In genomic region chr15:70451861-70452653, GRCh38 we compare ENCODE assay signal across 11 cellular contexts.
DNase-seq lines count a peak whose midpoint lies in the region; ATAC-seq and TF ChIP-seq lines count a peak whose summit lies in the region.
"Had no signal": no experiment of that assay in that cellular context is flagged by ENCODE, and none has a peak within 500 bp of the region (broad histone marks: within the 10 kb centered on the region; RNA-seq: fewer than 3 reads in every experiment).

No MANE protein-coding gene starts in this region.

- H3K4me1 ChIP-seq in GM23338 (ENCODE audit: insufficient read depth): peaks cover 21% of the 10 kb centered on the region
- peaks cover 14% of the 10 kb centered on the region for H3K4me1 ChIP-seq in NT2/D1 (ENCODE audit: insufficient read depth, insufficient read length)
- peaks cover 0 to 14% of the 10 kb centered on the region in 2 donors for H3K4me1 ChIP-seq in neuronal stem cell (ENCODE audit: control insufficient read depth in 2 of 2, insufficient read depth in 1 of 2, low read depth in 1 of 2, low read length in 2 of 2)

- H3K4me2 ChIP-seq in GM23338 (peak overlapping the region; percentile 74), neuronal stem cell (ENCODE audit: insufficient read depth, low read length, poor library complexity, severe bottlenecking) (no peak overlapping the region)

- CTCF ChIA-PET in activated naive CD4-positive, alpha-beta T cell treated with anti-CD3 and anti-CD28 coated beads, Interleukin-2, amount 10 ng/mL, durations not matched to agents 7 days and 5 days (lab: Charles Lee): interaction anchor here (1.0 to 2.8 kb wide), 3 partner anchors 15 to 976 kb away, joined by 4 to 13 read pairs (median 4); no protein-coding TSS in a partner anchor

- no peak overlapping the region for H3K4ac ChIP-seq in neuronal stem cell (ENCODE audit: low read length)

- no peaks in the 10 kb centered on the region for H3K79me1 ChIP-seq in neuronal stem cell (ENCODE audit: low read depth, low read length)

- peaks cover 20% of the 10 kb centered on the region for H3K27me3 Mint-ChIP-seq in GM23338 (ENCODE audit: insufficient read depth, low read depth, poor library complexity)
- H3K27me3 Mint-ChIP-seq in activated naive CD4-positive, alpha-beta T cell treated with anti-CD3 and anti-CD28 coated beads, Interleukin-2, amount 10 ng/mL, durations not matched to agents 7 days and 5 days: peaks cover 48% of the 10 kb centered on the region
- peaks cover 62% of the 10 kb centered on the region for H3K27me3 Mint-ChIP-seq in activated T-helper 2 cell treated with anti-CD3 and anti-CD28 coated beads, Interferon-gamma antibody, Interleukin-2, Interleukin-4, amounts not matched to agents 10 μg/mL and 5 μg/mL and 100 μg/mL, durations not matched to agents 14 hours and 24 hours and 36 hours (ENCODE audit: low read depth)

- no peak overlapping the region for H2BK12ac ChIP-seq in neuronal stem cell (ENCODE audit: low read length)

- no peak overlapping the region for H4K8ac ChIP-seq in neuronal stem cell (ENCODE audit: low read depth, low read length)

- no peak overlapping the region for H2BK120ac ChIP-seq in neuronal stem cell (ENCODE audit: low read depth, low read length)

- WGBS in neuronal stem cell (ENCODE audit: extremely low coverage in 2 of 2, insufficient read length in 2 of 2, insufficient replicate concordance in 1 of 2), 2 donors: no CpG with 5 or more reads among the region's 25 CpGs

- H3K4me1 Mint-ChIP-seq in GM23338: peaks cover 23% of the 10 kb centered on the region
- H3K4me1 Mint-ChIP-seq in activated naive CD4-positive, alpha-beta T cell treated with anti-CD3 and anti-CD28 coated beads, Interleukin-2, amount 10 ng/mL, durations not matched to agents 7 days and 5 days: peaks cover 66% of the 10 kb centered on the region
- peaks cover 17% of the 10 kb centered on the region for H3K4me1 Mint-ChIP-seq in activated T-helper 2 cell treated with anti-CD3 and anti-CD28 coated beads, Interferon-gamma antibody, Interleukin-2, Interleukin-4, amounts not matched to agents 10 μg/mL and 5 μg/mL and 100 μg/mL, durations not matched to agents 14 hours and 24 hours and 36 hours (ENCODE audit: low read depth)

- H4K20me1 ChIP-seq in GM23338 (replicated peaks; ENCODE audit: insufficient read depth): no peaks in the 10 kb centered on the region

- H2BK15ac ChIP-seq in neuronal stem cell (ENCODE audit: low read length): no peak overlapping the region

- no peak for TF ChIP-seq CTCF in GM23338 (conservative IDR thresholded peaks at IDR 0.05; ENCODE audit: low read depth in 2 of 2)

- peak; percentile 88 for DNase-seq in GM23338 (ENCODE audit: low spot score)
- DNase-seq in NT2/D1 (ENCODE audit: low read depth, low spot score): peak; percentile 59
- peak; percentile 80 for DNase-seq in activated naive CD4-positive, alpha-beta T cell treated with anti-CD3 and anti-CD28 coated beads, Interleukin-2, amount 10 ng/mL, durations not matched to agents 7 days and 5 days
- no peak for DNase-seq in neuronal stem cell (ENCODE audit: low spot score)
- DNase-seq in D341Med (ENCODE audit: low spot score): no peak
- DNase-seq in activated T-helper 2 cell treated with anti-CD3 and anti-CD28 coated beads, Interferon-gamma antibody, Interleukin-2, Interleukin-4, amounts not matched to agents 10 μg/mL and 5 μg/mL and 100 μg/mL, durations not matched to agents 14 hours and 24 hours and 36 hours (ENCODE audit: low spot score): no peak
- no peak for DNase-seq in HCEC 1CT
- DNase-seq in SHP77 (lab: John Stamatoyannopoulos, UW): no peak
- DNase-seq: NCI-H1930, nucleus accumbens had no signal

- peak overlapping the region; percentile 93 for H2AFZ ChIP-seq in GM23338
- no peak overlapping the region for H2AFZ ChIP-seq in neuronal stem cell (ENCODE audit: low read length)

- H3K4me3 Mint-ChIP-seq in GM23338: peak overlapping the region; percentile 62
- H3K4me3 Mint-ChIP-seq in activated naive CD4-positive, alpha-beta T cell treated with anti-CD3 and anti-CD28 coated beads, Interleukin-2, amount 10 ng/mL, durations not matched to agents 7 days and 5 days: no peak overlapping the region
- no peak overlapping the region for H3K4me3 Mint-ChIP-seq in activated T-helper 2 cell treated with anti-CD3 and anti-CD28 coated beads, Interferon-gamma antibody, Interleukin-2, Interleukin-4, amounts not matched to agents 10 μg/mL and 5 μg/mL and 100 μg/mL, durations not matched to agents 14 hours and 24 hours and 36 hours (ENCODE audit: low read depth)

- no peak overlapping the region for H4K91ac ChIP-seq in neuronal stem cell (ENCODE audit: low read depth, low read length, poor library complexity)

- no peak overlapping the region for H3K23ac ChIP-seq in neuronal stem cell (ENCODE audit: low read depth, low read length, poor library complexity)

- H3K4me3 ChIP-seq in GM23338 (peak overlapping the region; percentile 46), NT2/D1 (ENCODE audit: insufficient read length, low read depth) (peak overlapping the region; percentile 12), neuronal stem cell (ENCODE audit: low read length in 2 of 2) (no peak overlapping the region)

- H3K79me2 ChIP-seq in GM23338 (replicated peaks; ENCODE audit: insufficient read depth): no peaks in the 10 kb centered on the region

- H2BK5ac ChIP-seq in neuronal stem cell (ENCODE audit: low read length): no peak overlapping the region

- H3K9me2 ChIP-seq in GM23338 (ENCODE audit: insufficient read depth): peaks cover 4% of the 10 kb centered on the region; the same call in 1 of the 2 replicates

- H3K36me3 ChIP-seq in GM23338 (ENCODE audit: insufficient read depth) (no peaks in the 10 kb centered on the region), NT2/D1 (ENCODE audit: insufficient read depth, insufficient read length, low read length) (no peaks in the 10 kb centered on the region), neuronal stem cell (replicated peaks in 1 of 2; ENCODE audit: control insufficient read depth in 2 of 2, insufficient read depth in 2 of 2, low read length in 2 of 2) (no peaks in the 10 kb centered on the region)

- no peaks in the 10 kb centered on the region for H3K36me3 Mint-ChIP-seq in GM23338 (ENCODE audit: low read depth)
- peaks cover 2% of the 10 kb centered on the region for H3K36me3 Mint-ChIP-seq in activated naive CD4-positive, alpha-beta T cell treated with anti-CD3 and anti-CD28 coated beads, Interleukin-2, amount 10 ng/mL, durations not matched to agents 7 days and 5 days
- H3K36me3 Mint-ChIP-seq in activated T-helper 2 cell treated with anti-CD3 and anti-CD28 coated beads, Interferon-gamma antibody, Interleukin-2, Interleukin-4, amounts not matched to agents 10 μg/mL and 5 μg/mL and 100 μg/mL, durations not matched to agents 14 hours and 24 hours and 36 hours (ENCODE audit: low read depth): no peaks in the 10 kb centered on the region

- H3K27ac Mint-ChIP-seq in GM23338: no peak overlapping the region
- peak overlapping the region; percentile 70 for H3K27ac Mint-ChIP-seq in activated naive CD4-positive, alpha-beta T cell treated with anti-CD3 and anti-CD28 coated beads, Interleukin-2, amount 10 ng/mL, durations not matched to agents 7 days and 5 days
- no peak overlapping the region for H3K27ac Mint-ChIP-seq in activated T-helper 2 cell treated with anti-CD3 and anti-CD28 coated beads, Interferon-gamma antibody, Interleukin-2, Interleukin-4, amounts not matched to agents 10 μg/mL and 5 μg/mL and 100 μg/mL, durations not matched to agents 14 hours and 24 hours and 36 hours

- no peak overlapping the region for H3K9ac ChIP-seq in NT2/D1 (ENCODE audit: insufficient read length, low read depth)
- no peak overlapping the region for H3K9ac ChIP-seq in neuronal stem cell (ENCODE audit: low read depth, low read length, poor library complexity)

- intact Hi-C loops in activated T-helper 2 cell treated with anti-CD3 and anti-CD28 coated beads, Interferon-gamma antibody, Interleukin-2, Interleukin-4, amounts not matched to agents 10 μg/mL and 5 μg/mL and 100 μg/mL, durations not matched to agents 14 hours and 24 hours and 36 hours (cut with micrococcal nuclease): no loop called here

- H2AK5ac ChIP-seq in neuronal stem cell (ENCODE audit: low read depth, low read length): peak overlapping the region; percentile 34

- peaks cover 3% of the 10 kb centered on the region; the same call in 1 of the 2 replicates for H3K9me3 ChIP-seq in NT2/D1 (ENCODE audit: insufficient read depth, low read length)
- no peaks in the 10 kb centered on the region for H3K9me3 ChIP-seq in neuronal stem cell (replicated peaks in 1 of 2; ENCODE audit: control insufficient read depth in 2 of 2, insufficient read depth in 1 of 2, low read depth in 1 of 2, low read length in 2 of 2)

- no peaks in the 10 kb centered on the region for H3F3A ChIP-seq in GM23338 (replicated peaks; ENCODE audit: low read depth)

- H3K14ac ChIP-seq in neuronal stem cell (ENCODE audit: low read length): peak overlapping the region; percentile 63

- H3K9me3 Mint-ChIP-seq in GM23338: no peaks in the 10 kb centered on the region
- H3K9me3 Mint-ChIP-seq in activated naive CD4-positive, alpha-beta T cell treated with anti-CD3 and anti-CD28 coated beads, Interleukin-2, amount 10 ng/mL, durations not matched to agents 7 days and 5 days: no peaks in the 10 kb centered on the region
- H3K9me3 Mint-ChIP-seq in activated T-helper 2 cell treated with anti-CD3 and anti-CD28 coated beads, Interferon-gamma antibody, Interleukin-2, Interleukin-4, amounts not matched to agents 10 μg/mL and 5 μg/mL and 100 μg/mL, durations not matched to agents 14 hours and 24 hours and 36 hours: no peaks in the 10 kb centered on the region

- H3K18ac ChIP-seq in neuronal stem cell (ENCODE audit: low read length): peak overlapping the region; percentile 74

- ATAC-seq in GM23338: peak; percentile 86
- ATAC-seq: HCT116 had no signal

- H3K27ac ChIP-seq in GM23338 (ENCODE audit: low read depth) (no peak overlapping the region), neuronal stem cell (replicated peaks; ENCODE audit: low read length) (no peak overlapping the region)

- H3K27me3 ChIP-seq in GM23338 (ENCODE audit: insufficient read depth): no peaks in the 10 kb centered on the region
- peaks cover 32% of the 10 kb centered on the region for H3K27me3 ChIP-seq in NT2/D1 (ENCODE audit: insufficient read depth, insufficient read length)
- peaks cover 0 to 6% (median 5%) of the 10 kb centered on the region in 3 experiments for H3K27me3 ChIP-seq in neuronal stem cell (ENCODE audit: control insufficient read depth in 3 of 3, insufficient read depth in 3 of 3, low read depth in 1 of 3, low read length in 3 of 3)

TF ChIP-seq in GM23338, 12 proteins besides CTCF, POLR2A, EP300 and RAD21 (continues in another document):
- TF ChIP-seq EZH2 (IDR thresholded peaks at IDR 0.05; ENCODE audit: low read depth, unreplicated experiment) (no peak), STAT1 (IDR thresholded peaks at IDR 0.05; ENCODE audit: unreplicated experiment) (no peak)

Comparison
In these comparisons a context has a peak if more than half of its experiments do, and no peak if none do; other contexts are left out.
1. DNase-seq: peak in GM23338 (single experiment), NT2/D1 (single experiment) and activated naive CD4-positive, alpha-beta T cell treated with anti-CD3 and anti-CD28 coated beads, Interleukin-2, amount 10 ng/mL, durations not matched to agents 7 days and 5 days (single experiment); none in neuronal stem cell (single experiment), D341Med (single experiment), activated T-helper 2 cell treated with anti-CD3 and anti-CD28 coated beads, Interferon-gamma antibody, Interleukin-2, Interleukin-4, amounts not matched to agents 10 μg/mL and 5 μg/mL and 100 μg/mL, durations not matched to agents 14 hours and 24 hours and 36 hours (single experiment), HCEC 1CT (single experiment) and SHP77 (0 of 2).
2. H3K4me3 ChIP-seq: peak in GM23338 (single experiment) and NT2/D1 (single experiment); none in neuronal stem cell (0 of 2).